Comparison of ENCODE assay signal across 1 cellular context in the genomic region with DNA sequence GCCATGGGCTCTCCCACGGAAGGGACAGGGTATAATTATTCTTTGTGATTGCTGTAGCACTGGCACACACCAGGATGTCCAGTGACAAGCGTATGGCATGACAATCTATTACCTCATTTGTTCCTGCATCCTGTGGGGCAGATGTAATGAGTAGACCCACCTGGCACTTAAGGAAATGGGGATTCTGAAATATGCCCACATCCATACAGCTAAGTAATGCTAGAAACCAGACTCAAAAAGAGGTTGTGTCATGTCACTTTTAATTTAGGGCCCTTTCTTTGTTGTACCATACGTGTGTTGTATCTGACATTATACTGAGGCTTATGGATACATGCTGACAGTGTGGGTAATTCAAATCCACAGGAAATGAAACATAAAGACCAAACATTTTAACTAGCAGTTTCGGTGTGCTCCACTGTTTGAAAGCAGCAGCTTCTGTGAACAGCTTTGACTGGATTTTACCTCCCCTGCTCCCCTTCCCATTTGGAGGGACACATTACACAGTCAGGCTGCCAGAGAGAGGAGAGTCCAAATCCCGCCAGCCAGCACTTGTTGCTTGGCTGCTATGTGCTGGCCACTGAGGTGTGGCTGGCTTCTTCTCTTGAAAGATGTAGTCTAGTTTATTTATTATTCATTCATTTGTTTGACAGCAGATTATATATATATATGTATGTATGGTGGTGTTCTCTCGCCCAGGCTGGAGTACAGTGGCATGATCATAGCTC.
A peak's percentile ranks its signal among the peaks of the same experiment; 100 is the strongest.
TF ChIP-seq lines count a peak whose summit lies in the region.

No MANE protein-coding gene starts in this region.

TF ChIP-seq in GM12878, 131 proteins besides CTCF, POLR2A, EP300 and RAD21:
- TF ChIP-seq TBL1XR1 (IDR thresholded peaks at IDR 0.05; ENCODE audit: low read depth, low read length) = no peak
- TF ChIP-seq SMAD1 (IDR thresholded peaks at IDR 0.05; ENCODE audit: low read depth, partially characterized antibody) = no peak
- TF ChIP-seq CREM (IDR thresholded peaks at IDR 0.05; ENCODE audit: low read depth) = 0 out of 2 replicates have a peak, but pooled peaks have one; percentile 29
- no peak for TF ChIP-seq STAT1 (conservative IDR thresholded peaks at IDR 0.05)
- no peak for TF ChIP-seq BHLHE40 (IDR thresholded peaks at IDR 0.05; ENCODE audit: borderline replicate concordance in 1 of 2, low read depth in 2 of 2, low read length in 1 of 2)
- TF ChIP-seq, protein P1, sequence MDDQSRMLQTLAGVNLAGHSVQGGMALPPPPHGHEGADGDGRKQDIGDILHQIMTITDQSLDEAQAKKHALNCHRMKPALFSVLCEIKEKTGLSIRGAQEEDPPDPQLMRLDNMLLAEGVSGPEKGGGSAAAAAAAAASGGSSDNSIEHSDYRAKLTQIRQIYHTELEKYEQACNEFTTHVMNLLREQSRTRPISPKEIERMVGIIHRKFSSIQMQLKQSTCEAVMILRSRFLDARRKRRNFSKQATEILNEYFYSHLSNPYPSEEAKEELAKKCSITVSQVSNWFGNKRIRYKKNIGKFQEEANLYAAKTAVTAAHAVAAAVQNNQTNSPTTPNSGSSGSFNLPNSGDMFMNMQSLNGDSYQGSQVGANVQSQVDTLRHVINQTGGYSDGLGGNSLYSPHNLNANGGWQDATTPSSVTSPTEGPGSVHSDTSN (IDR thresholded peaks at IDR 0.05; ENCODE audit: insufficient replicate concordance, low read depth, low read length) = no peak
- TF ChIP-seq IKZF2 (IDR thresholded peaks at IDR 0.05) = peak; percentile 32 to 43; a peak in 2 of 4 replicates
- no peak for TF ChIP-seq BCL3 (IDR thresholded peaks at IDR 0.05; ENCODE audit: borderline replicate concordance, insufficient read depth, low read depth, low read length, poor library complexity, severe bottlenecking)
- TF ChIP-seq FOS (IDR thresholded peaks at IDR 0.05; ENCODE audit: borderline replicate concordance, extremely low read depth, insufficient read length) = no peak
- TF ChIP-seq FOXM1 (IDR thresholded peaks at IDR 0.05; ENCODE audit: low read depth, low read length) = no peak
- TF ChIP-seq, protein P2, sequence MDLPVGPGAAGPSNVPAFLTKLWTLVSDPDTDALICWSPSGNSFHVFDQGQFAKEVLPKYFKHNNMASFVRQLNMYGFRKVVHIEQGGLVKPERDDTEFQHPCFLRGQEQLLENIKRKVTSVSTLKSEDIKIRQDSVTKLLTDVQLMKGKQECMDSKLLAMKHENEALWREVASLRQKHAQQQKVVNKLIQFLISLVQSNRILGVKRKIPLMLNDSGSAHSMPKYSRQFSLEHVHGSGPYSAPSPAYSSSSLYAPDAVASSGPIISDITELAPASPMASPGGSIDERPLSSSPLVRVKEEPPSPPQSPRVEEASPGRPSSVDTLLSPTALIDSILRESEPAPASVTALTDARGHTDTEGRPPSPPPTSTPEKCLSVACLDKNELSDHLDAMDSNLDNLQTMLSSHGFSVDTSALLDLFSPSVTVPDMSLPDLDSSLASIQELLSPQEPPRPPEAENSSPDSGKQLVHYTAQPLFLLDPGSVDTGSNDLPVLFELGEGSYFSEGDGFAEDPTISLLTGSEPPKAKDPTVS (IDR thresholded peaks at IDR 0.05; ENCODE audit: low read depth, low read length) = no peak
- no peak for TF ChIP-seq ATF3 (IDR thresholded peaks at IDR 0.05; ENCODE audit: borderline replicate concordance, extremely low read depth, low read depth, low read length)
- TF ChIP-seq NFYA (IDR thresholded peaks at IDR 0.05; ENCODE audit: borderline replicate concordance, low read depth, low read length) = no peak
- TF ChIP-seq EED (IDR thresholded peaks at IDR 0.05; ENCODE audit: low read depth) = peak; percentile 59; the same call in 1 of the 2 replicates
- TF ChIP-seq HDAC2 (IDR thresholded peaks at IDR 0.05) = no peak
- no peak for TF ChIP-seq IRF3 (IDR thresholded peaks at IDR 0.05)
- no peak for TF ChIP-seq TCF7 (IDR thresholded peaks at IDR 0.05; ENCODE audit: borderline replicate concordance)
- TF ChIP-seq RUNX3 (IDR thresholded peaks at IDR 0.05; ENCODE audit: low read length) = peak; percentile 36; the same call in 1 of the 2 replicates
- TF ChIP-seq, protein P3, sequence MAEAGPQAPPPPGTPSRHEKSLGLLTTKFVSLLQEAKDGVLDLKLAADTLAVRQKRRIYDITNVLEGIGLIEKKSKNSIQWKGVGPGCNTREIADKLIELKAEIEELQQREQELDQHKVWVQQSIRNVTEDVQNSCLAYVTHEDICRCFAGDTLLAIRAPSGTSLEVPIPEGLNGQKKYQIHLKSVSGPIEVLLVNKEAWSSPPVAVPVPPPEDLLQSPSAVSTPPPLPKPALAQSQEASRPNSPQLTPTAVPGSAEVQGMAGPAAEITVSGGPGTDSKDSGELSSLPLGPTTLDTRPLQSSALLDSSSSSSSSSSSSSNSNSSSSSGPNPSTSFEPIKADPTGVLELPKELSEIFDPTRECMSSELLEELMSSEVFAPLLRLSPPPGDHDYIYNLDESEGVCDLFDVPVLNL (IDR thresholded peaks at IDR 0.05; ENCODE audit: low read depth, low read length) = no peak
